ENCODE assay signal across 1 cellular context in the genomic region with DNA sequence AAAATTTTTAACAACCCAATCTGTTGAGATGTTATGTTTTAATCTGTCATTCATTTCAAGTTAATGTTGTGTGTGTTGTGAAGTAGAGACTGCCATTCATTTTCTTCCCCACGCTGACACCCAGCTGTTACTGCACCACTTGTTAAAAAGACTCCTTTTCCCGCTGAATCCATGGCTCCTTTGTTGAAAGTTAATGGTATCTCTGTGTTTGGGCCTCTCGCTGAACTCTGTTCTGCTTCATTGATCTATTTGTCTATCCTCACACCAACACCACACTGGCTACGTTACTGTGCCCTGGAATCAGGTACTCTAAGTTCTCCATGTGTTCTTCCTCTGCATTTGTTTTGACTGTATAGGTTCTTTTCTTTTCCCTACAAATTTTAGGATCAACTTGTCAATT.
A peak's percentile ranks its signal among the peaks of the same experiment; 100 is the strongest.
TF ChIP-seq lines count a peak whose summit lies in the region.

No MANE protein-coding gene starts in this region.

TF ChIP-seq in HepG2, 621 proteins besides CTCF, POLR2A, EP300 and RAD21 (continued from another document and continues in another):
- TF ChIP-seq ZSCAN20 (CRISPR knock-in tag; IDR thresholded peaks at IDR 0.05; ENCODE audit: borderline replicate concordance) (peak; percentile 51; the same call in 1 of the 2 replicates), MEIS2 (CRISPR knock-in tag; IDR thresholded peaks at IDR 0.05) (peak; percentile 41; the same call in 1 of the 2 replicates), CBX5 (CRISPR knock-in tag; IDR thresholded peaks at IDR 0.05; ENCODE audit: borderline replicate concordance) (no peak), ZNF788 (CRISPR knock-in tag; IDR thresholded peaks at IDR 0.05; ENCODE audit: borderline replicate concordance) (no peak; the same call in 1 of the 2 replicates), FOSL2 (CRISPR knock-in tag; IDR thresholded peaks at IDR 0.05) (peak; percentile 14; the same call in 1 of the 2 replicates), ZNF720 (CRISPR knock-in tag; IDR thresholded peaks at IDR 0.05) (no peak), ZC3H4 (CRISPR knock-in tag; IDR thresholded peaks at IDR 0.05; ENCODE audit: borderline replicate concordance) (no peak), ZNF781 (CRISPR knock-in tag; IDR thresholded peaks at IDR 0.05; ENCODE audit: borderline replicate concordance, not compliant biosample characterization) (no peak), PATZ1 (CRISPR knock-in tag; IDR thresholded peaks at IDR 0.05) (peak; percentile 52), ZFP90 (CRISPR knock-in tag; IDR thresholded peaks at IDR 0.05; ENCODE audit: borderline replicate concordance) (peak; percentile 59; the same call in 1 of the 2 replicates), PAXIP1 (CRISPR knock-in tag; conservative IDR thresholded peaks at IDR 0.05) (peak; percentile 97), ZFX (CRISPR knock-in tag; IDR thresholded peaks at IDR 0.05; ENCODE audit: low read depth) (peak; percentile 63), PAX8 (CRISPR knock-in tag; IDR thresholded peaks at IDR 0.05; ENCODE audit: borderline replicate concordance) (no peak), ZFP36 (IDR thresholded peaks at IDR 0.05; ENCODE audit: borderline replicate concordance, low read depth, low read length, partially characterized antibody) (no peak), ZNF138 (CRISPR knock-in tag; IDR thresholded peaks at IDR 0.05; ENCODE audit: low read depth) (no peak), MAFF (IDR thresholded peaks at IDR 0.05; ENCODE audit: low read depth, low read length) (no peak), ZNF614 (CRISPR knock-in tag; IDR thresholded peaks at IDR 0.05; ENCODE audit: borderline replicate concordance) (peak; percentile 58; the same call in 1 of the 2 replicates), ZBTB1 (CRISPR knock-in tag; IDR thresholded peaks at IDR 0.05; ENCODE audit: borderline replicate concordance) (no peak), NR1H2 (CRISPR knock-in tag; IDR thresholded peaks at IDR 0.05; ENCODE audit: borderline replicate concordance, low read depth) (no peak)
- TF ChIP-seq, protein P1, sequence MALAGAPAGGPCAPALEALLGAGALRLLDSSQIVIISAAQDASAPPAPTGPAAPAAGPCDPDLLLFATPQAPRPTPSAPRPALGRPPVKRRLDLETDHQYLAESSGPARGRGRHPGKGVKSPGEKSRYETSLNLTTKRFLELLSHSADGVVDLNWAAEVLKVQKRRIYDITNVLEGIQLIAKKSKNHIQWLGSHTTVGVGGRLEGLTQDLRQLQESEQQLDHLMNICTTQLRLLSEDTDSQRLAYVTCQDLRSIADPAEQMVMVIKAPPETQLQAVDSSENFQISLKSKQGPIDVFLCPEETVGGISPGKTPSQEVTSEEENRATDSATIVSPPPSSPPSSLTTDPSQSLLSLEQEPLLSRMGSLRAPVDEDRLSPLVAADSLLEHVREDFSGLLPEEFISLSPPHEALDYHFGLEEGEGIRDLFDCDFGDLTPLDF (CRISPR knock-in tag; IDR thresholded peaks at IDR 0.05): peak; percentile 59; the same call in 1 of the 2 replicates
- TF ChIP-seq, protein P2, sequence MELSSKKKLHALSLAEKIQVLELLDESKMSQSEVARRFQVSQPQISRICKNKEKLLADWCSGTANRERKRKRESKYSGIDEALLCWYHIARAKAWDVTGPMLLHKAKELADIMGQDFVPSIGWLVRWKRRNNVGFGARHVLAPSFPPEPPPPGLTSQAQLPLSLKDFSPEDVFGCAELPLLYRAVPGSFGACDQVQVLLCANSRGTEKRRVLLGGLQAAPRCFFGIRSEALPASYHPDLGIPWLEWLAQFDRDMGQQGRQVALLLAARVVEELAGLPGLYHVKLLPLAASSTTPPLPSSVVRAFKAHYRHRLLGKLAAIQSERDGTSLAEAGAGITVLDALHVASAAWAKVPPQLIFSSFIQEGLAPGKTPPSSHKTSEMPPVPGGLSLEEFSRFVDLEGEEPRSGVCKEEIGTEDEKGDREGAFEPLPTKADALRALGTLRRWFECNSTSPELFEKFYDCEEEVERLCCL (CRISPR knock-in tag; IDR thresholded peaks at IDR 0.05; ENCODE audit: borderline replicate concordance): no peak
- TF ChIP-seq, protein P3, sequence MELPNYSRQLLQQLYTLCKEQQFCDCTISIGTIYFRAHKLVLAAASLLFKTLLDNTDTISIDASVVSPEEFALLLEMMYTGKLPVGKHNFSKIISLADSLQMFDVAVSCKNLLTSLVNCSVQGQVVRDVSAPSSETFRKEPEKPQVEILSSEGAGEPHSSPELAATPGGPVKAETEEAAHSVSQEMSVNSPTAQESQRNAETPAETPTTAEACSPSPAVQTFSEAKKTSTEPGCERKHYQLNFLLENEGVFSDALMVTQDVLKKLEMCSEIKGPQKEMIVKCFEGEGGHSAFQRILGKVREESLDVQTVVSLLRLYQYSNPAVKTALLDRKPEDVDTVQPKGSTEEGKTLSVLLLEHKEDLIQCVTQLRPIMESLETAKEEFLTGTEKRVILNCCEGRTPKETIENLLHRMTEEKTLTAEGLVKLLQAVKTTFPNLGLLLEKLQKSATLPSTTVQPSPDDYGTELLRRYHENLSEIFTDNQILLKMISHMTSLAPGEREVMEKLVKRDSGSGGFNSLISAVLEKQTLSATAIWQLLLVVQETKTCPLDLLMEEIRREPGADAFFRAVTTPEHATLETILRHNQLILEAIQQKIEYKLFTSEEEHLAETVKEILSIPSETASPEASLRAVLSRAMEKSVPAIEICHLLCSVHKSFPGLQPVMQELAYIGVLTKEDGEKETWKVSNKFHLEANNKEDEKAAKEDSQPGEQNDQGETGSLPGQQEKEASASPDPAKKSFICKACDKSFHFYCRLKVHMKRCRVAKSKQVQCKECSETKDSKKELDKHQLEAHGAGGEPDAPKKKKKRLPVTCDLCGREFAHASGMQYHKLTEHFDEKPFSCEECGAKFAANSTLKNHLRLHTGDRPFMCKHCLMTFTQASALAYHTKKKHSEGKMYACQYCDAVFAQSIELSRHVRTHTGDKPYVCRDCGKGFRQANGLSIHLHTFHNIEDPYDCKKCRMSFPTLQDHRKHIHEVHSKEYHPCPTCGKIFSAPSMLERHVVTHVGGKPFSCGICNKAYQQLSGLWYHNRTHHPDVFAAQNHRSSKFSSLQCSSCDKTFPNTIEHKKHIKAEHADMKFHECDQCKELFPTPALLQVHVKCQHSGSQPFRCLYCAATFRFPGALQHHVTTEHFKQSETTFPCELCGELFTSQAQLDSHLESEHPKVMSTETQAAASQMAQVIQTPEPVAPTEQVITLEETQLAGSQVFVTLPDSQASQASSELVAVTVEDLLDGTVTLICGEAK (IDR thresholded peaks at IDR 0.05): no peak
- TF ChIP-seq, protein P3 (CRISPR knock-in tag; IDR thresholded peaks at IDR 0.05): no peak
- TF ChIP-seq, protein P4, sequence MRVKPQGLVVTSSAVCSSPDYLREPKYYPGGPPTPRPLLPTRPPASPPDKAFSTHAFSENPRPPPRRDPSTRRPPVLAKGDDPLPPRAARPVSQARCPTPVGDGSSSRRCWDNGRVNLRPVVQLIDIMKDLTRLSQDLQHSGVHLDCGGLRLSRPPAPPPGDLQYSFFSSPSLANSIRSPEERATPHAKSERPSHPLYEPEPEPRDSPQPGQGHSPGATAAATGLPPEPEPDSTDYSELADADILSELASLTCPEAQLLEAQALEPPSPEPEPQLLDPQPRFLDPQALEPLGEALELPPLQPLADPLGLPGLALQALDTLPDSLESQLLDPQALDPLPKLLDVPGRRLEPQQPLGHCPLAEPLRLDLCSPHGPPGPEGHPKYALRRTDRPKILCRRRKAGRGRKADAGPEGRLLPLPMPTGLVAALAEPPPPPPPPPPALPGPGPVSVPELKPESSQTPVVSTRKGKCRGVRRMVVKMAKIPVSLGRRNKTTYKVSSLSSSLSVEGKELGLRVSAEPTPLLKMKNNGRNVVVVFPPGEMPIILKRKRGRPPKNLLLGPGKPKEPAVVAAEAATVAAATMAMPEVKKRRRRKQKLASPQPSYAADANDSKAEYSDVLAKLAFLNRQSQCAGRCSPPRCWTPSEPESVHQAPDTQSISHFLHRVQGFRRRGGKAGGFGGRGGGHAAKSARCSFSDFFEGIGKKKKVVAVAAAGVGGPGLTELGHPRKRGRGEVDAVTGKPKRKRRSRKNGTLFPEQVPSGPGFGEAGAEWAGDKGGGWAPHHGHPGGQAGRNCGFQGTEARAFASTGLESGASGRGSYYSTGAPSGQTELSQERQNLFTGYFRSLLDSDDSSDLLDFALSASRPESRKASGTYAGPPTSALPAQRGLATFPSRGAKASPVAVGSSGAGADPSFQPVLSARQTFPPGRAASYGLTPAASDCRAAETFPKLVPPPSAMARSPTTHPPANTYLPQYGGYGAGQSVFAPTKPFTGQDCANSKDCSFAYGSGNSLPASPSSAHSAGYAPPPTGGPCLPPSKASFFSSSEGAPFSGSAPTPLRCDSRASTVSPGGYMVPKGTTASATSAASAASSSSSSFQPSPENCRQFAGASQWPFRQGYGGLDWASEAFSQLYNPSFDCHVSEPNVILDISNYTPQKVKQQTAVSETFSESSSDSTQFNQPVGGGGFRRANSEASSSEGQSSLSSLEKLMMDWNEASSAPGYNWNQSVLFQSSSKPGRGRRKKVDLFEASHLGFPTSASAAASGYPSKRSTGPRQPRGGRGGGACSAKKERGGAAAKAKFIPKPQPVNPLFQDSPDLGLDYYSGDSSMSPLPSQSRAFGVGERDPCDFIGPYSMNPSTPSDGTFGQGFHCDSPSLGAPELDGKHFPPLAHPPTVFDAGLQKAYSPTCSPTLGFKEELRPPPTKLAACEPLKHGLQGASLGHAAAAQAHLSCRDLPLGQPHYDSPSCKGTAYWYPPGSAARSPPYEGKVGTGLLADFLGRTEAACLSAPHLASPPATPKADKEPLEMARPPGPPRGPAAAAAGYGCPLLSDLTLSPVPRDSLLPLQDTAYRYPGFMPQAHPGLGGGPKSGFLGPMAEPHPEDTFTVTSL (CRISPR knock-in tag; IDR thresholded peaks at IDR 0.05; ENCODE audit: borderline replicate concordance): peak; percentile 90
- TF ChIP-seq, protein P5, sequence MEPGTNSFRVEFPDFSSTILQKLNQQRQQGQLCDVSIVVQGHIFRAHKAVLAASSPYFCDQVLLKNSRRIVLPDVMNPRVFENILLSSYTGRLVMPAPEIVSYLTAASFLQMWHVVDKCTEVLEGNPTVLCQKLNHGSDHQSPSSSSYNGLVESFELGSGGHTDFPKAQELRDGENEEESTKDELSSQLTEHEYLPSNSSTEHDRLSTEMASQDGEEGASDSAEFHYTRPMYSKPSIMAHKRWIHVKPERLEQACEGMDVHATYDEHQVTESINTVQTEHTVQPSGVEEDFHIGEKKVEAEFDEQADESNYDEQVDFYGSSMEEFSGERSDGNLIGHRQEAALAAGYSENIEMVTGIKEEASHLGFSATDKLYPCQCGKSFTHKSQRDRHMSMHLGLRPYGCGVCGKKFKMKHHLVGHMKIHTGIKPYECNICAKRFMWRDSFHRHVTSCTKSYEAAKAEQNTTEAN (CRISPR knock-in tag; conservative IDR thresholded peaks at IDR 0.05): peak; percentile 86
